In genomic region chr3:30308131-30308530, GRCh38 we compare ENCODE assay signal across 1 cellular context.
TF ChIP-seq lines count a peak whose summit lies in the region.

No MANE protein-coding gene starts in this region.

TF ChIP-seq in SK-N-SH treated with all-trans-retinoic acid at 6 μM for 48 hours, 23 proteins besides CTCF, POLR2A, EP300 and RAD21 (continued from another document):
- no peak for TF ChIP-seq CSRNP3 (CRISPR knock-in tag; IDR thresholded peaks at IDR 0.05)
- no peak for TF ChIP-seq ZFP30 (CRISPR knock-in tag; IDR thresholded peaks at IDR 0.05)
- TF ChIP-seq PPARA (CRISPR knock-in tag; IDR thresholded peaks at IDR 0.05; ENCODE audit: borderline replicate concordance), result no peak
- TF ChIP-seq ZNF70 (CRISPR knock-in tag; IDR thresholded peaks at IDR 0.05), result no peak
- TF ChIP-seq RARB (CRISPR knock-in tag; IDR thresholded peaks at IDR 0.05), result no peak
- no peak for TF ChIP-seq ARNTL (CRISPR knock-in tag; IDR thresholded peaks at IDR 0.05; ENCODE audit: borderline replicate concordance, low read depth)
- TF ChIP-seq ZNF8 (CRISPR knock-in tag; IDR thresholded peaks at IDR 0.05), result no peak
- TF ChIP-seq PATZ1 (CRISPR knock-in tag; IDR thresholded peaks at IDR 0.05; ENCODE audit: borderline replicate concordance), result no peak
- TF ChIP-seq ESRRG (CRISPR knock-in tag; IDR thresholded peaks at IDR 0.05), result no peak
- TF ChIP-seq SNAI2 (CRISPR knock-in tag; IDR thresholded peaks at IDR 0.05), result no peak
- TF ChIP-seq CREB5 (CRISPR knock-in tag; IDR thresholded peaks at IDR 0.05; ENCODE audit: low read depth), result no peak
- TF ChIP-seq CSDC2 (CRISPR knock-in tag; IDR thresholded peaks at IDR 0.05), result no peak
